21 cellular contexts compared by ENCODE assay signal in genomic region chr15:89863918-89864317, GRCh38. TPM values are rescaled to one million over a fixed set of nuclear protein-coding genes. Genes with fewer than 3 reads are reported as not detected.
A peak's percentile ranks its signal among the peaks of the same experiment; 100 is the strongest.
DNase-seq lines count a peak whose midpoint lies in the region; ATAC-seq and TF ChIP-seq lines count a peak whose summit lies in the region.
"Had no signal": no experiment of that assay in that cellular context is flagged by ENCODE, and none has a peak within 500 bp of the region (broad histone marks: within the 10 kb centered on the region; RNA-seq: fewer than 3 reads in every experiment).

No MANE protein-coding gene starts in this region.

- POLR2A ChIA-PET in BJ (lab: Charles Lee) (no interaction called here), PC-3 (lab: Charles Lee; ENCODE audit: unreplicated experiment) (no interaction called here)

- no peak for TF ChIP-seq POLR2A in prostate gland (IDR thresholded peaks at IDR 0.05)

- H3K9ac ChIP-seq in adipocyte (ENCODE audit: low read length), result peak overlapping the region; percentile 53
- H3K9ac ChIP-seq in PC-3 (ENCODE audit: low read length), result no peak overlapping the region
- H3K9ac ChIP-seq: parathyroid adenoma had no signal

- in situ Hi-C loops in ACHN (cut with HindIII; ENCODE audit: low pct_ligation_motif_present, low pct_unique_long_range_greater_than_20kb, low sequenced_read_pairs), result no loop called here

- H3K4me2 ChIP-seq in PC-3 (ENCODE audit: low read length), result no peak overlapping the region

- BruUV-seq in PC-3 (replicated peaks; lab: Mats Ljungman, UMichigan), result no TSS peak

- H3K4me1 ChIP-seq in adipocyte (ENCODE audit: control insufficient read depth, insufficient read depth, low read length) (peaks cover 22% of the 10 kb centered on the region), prostate gland (replicated peaks) (no peaks in the 10 kb centered on the region), PC-3 (ENCODE audit: insufficient read depth, low read length) (peaks cover 4% of the 10 kb centered on the region)
- H3K4me1 ChIP-seq: sigmoid colon, uterus had no signal

- no peaks in the 10 kb centered on the region for H3K27me3 ChIP-seq in BJ (ENCODE audit: control insufficient read depth, insufficient read depth, low read length)
- H3K27me3 ChIP-seq in adipocyte (replicated peaks; ENCODE audit: control insufficient read depth, insufficient read depth, low read length), result no peaks in the 10 kb centered on the region
- no peaks in the 10 kb centered on the region for H3K27me3 ChIP-seq in prostate gland (replicated peaks; ENCODE audit: insufficient read depth)
- no peaks in the 10 kb centered on the region for H3K27me3 ChIP-seq in PC-3 (ENCODE audit: low read length)
- H3K27me3 ChIP-seq: sigmoid colon, uterus had no signal

- H3K27ac ChIP-seq in prostate gland (peak overlapping the region; percentile 53 to 77), PC-3 (ENCODE audit: low read length) (no peak overlapping the region)
- H3K27ac ChIP-seq: parathyroid adenoma, sigmoid colon, uterus had no signal

- DNase-seq in BJ (ENCODE audit: low read depth), result no peak
- peak; percentile 45 for DNase-seq in adipocyte (ENCODE audit: low read depth)
- peak; percentile 44 for DNase-seq in fibroblast of the aortic adventitia (ENCODE audit: low read depth)
- no peak for DNase-seq in prostate gland (ENCODE audit: low spot score)
- no peak for DNase-seq in ACHN
- no peak for DNase-seq in NCI-H1436 treated with DMSO at 0.1 percent for 48 hours (lab: John Stamatoyannopoulos, UW)
- DNase-seq in PC-3, result no peak
- DNase-seq in NCI-H446 treated with DMSO at 0.1 percent for 48 hours (lab: John Stamatoyannopoulos, UW), result no peak
- DNase-seq: activated CD4-positive, alpha-beta T cell treated with anti-CD3 and anti-CD28 coated beads for 1 hour; activated naive CD4-positive, alpha-beta T cell treated with Interleukin-2 at 50 U/mL for 16 hours; activated T-cell treated with anti-CD3 and anti-CD28 coated beads, Interleukin-2, amount 50 U/mL, for 1 hour; CD8-positive, alpha-beta T cell; central memory CD4-positive, alpha-beta T cell; naive thymus-derived CD4-positive, alpha-beta T cell; NCI-H1105 treated with DMSO at 0.1 percent for 48 hours; NCI-H2081; NCI-H345; SHP77 treated with DMSO at 0.1 percent for 48 hours; sigmoid colon; uterus had no signal

- intact Hi-C loops in prostate gland (cut with DNase I), result no loop called here
- intact Hi-C loops in PC-3 (cut with micrococcal nuclease), result no loop called here

- peak; percentile 20; the same call in 1 of the 2 replicates for TF ChIP-seq CTCF in BJ (IDR thresholded peaks at IDR 0.05; ENCODE audit: insufficient read depth, low read depth, low read length)
- TF ChIP-seq CTCF in fibroblast of the aortic adventitia (IDR thresholded peaks at IDR 0.05; ENCODE audit: insufficient read depth, low read length), result no peak
- peak in 1 of 4 experiments; percentile 22 for TF ChIP-seq CTCF in prostate gland (IDR thresholded peaks at IDR 0.05)
- no peak for TF ChIP-seq CTCF in PC-3 (conservative IDR thresholded peaks at IDR 0.05; ENCODE audit: low read depth, low read length)

- H4K20me1 ChIP-seq in PC-3 (ENCODE audit: low read length), result no peaks in the 10 kb centered on the region

- H3K9me3 ChIP-seq in adipocyte (ENCODE audit: control insufficient read depth, low read length) (no peaks in the 10 kb centered on the region), prostate gland (no peaks in the 10 kb centered on the region), PC-3 (ENCODE audit: low read length) (no peaks in the 10 kb centered on the region)
- H3K9me3 ChIP-seq: sigmoid colon, uterus had no signal

- no peak overlapping the region for H3K4me3 ChIP-seq in BJ (ENCODE audit: low read depth, low read length)
- H3K4me3 ChIP-seq in adipocyte (ENCODE audit: low read length), result no peak overlapping the region
- H3K4me3 ChIP-seq in fibroblast of the aortic adventitia (ENCODE audit: low read depth, low read length), result no peak overlapping the region
- H3K4me3 ChIP-seq in prostate gland, result no peak overlapping the region
- no peak overlapping the region for H3K4me3 ChIP-seq in PC-3 (ENCODE audit: low read length)
- H3K4me3 ChIP-seq: sigmoid colon, uterus had no signal

- H3K9me2 ChIP-seq in PC-3 (replicated peaks; ENCODE audit: low read length), result no peaks in the 10 kb centered on the region

- CTCF ChIA-PET in BJ (lab: Yijun Ruan, JAX) (interaction anchor here (1.0 to 2.1 kb wide), 12 partner anchors 11 to 222 kb away, joined by 3 to 15 read pairs (median 4); partner anchors contain the start of gene MESP2), PC-3 (lab: Charles Lee) (interaction anchor here (1.0 kb wide), 1 partner anchor 103 kb away, joined by 10 read pairs; no protein-coding TSS in a partner anchor)

- H2AFZ ChIP-seq in PC-3 (ENCODE audit: low read length), result no peak overlapping the region
- H2AFZ ChIP-seq: parathyroid adenoma had no signal

- no peak for ATAC-seq in PC-3
- ATAC-seq: CD8-positive, alpha-beta T cell; naive thymus-derived CD4-positive, alpha-beta T cell had no signal

- H3K36me3 ChIP-seq in BJ (ENCODE audit: control insufficient read depth, insufficient read depth, low read length) (no peaks in the 10 kb centered on the region), adipocyte (ENCODE audit: control insufficient read depth, insufficient read depth, low read length, severe bottlenecking) (peaks cover 35% of the 10 kb centered on the region), prostate gland (no peaks in the 10 kb centered on the region), PC-3 (ENCODE audit: low read depth, low read length) (peaks cover 32% of the 10 kb centered on the region)
- H3K36me3 ChIP-seq: uterus had no signal

- no peaks in the 10 kb centered on the region for H3F3A ChIP-seq in PC-3 (ENCODE audit: low read length, unreplicated experiment)

- no peaks in the 10 kb centered on the region for H3K79me2 ChIP-seq in PC-3 (ENCODE audit: low read length)
- H3K79me2 ChIP-seq: parathyroid adenoma had no signal

RNA-seq across cellular contexts. Expression of gene AP3S2, which starts 29.9 kb away (rescaled TPM):
- polyA plus RNA-seq in BJ (2011; rRNA removed), result 23.5 and 37.2 TPM in 2 replicates
- polyA minus RNA-seq in BJ (2011; rRNA and poly(A)+ RNA removed), result 27.8 and 34.7 TPM in 2 replicates
- 63.5 and 90.8 TPM in 2 replicates for total RNA-seq in fibroblast of the aortic adventitia (ENCODE audit: low replicate concordance)
- total RNA-seq in prostate gland, result 10 to 100 TPM; 43.7 to 44.7 TPM
- total RNA-seq in PC-3 (2014; rRNA removed), result 18.8 and 19.4 TPM in 2 replicates

RNA-seq across cellular contexts. Expression of gene ARPIN, which starts 48.8 kb away (rescaled TPM):
- polyA plus RNA-seq in BJ (2011; rRNA removed), result 10.0 and 11.2 TPM in 2 replicates
- 5.7 and 5.8 TPM in 2 replicates for polyA minus RNA-seq in BJ (2011; rRNA and poly(A)+ RNA removed)
- total RNA-seq in fibroblast of the aortic adventitia (ENCODE audit: low replicate concordance) (17.6 and 23.0 TPM in 2 replicates), prostate gland (10 to 100 TPM; 18.7 to 39.5 TPM), PC-3 (2014; rRNA removed) (4.5 and 8.0 TPM in 2 replicates)
- total RNA-seq: CD8-positive, alpha-beta T cell had no signal
- polyA plus RNA-seq: naive thymus-derived CD4-positive, alpha-beta T cell had no signal

RNA-seq across cellular contexts. Expression of gene ANPEP, which starts 49.3 kb away (rescaled TPM):
- polyA plus RNA-seq in BJ (2011; rRNA removed), result 122 and 187 TPM in 2 replicates
- 181 and 197 TPM in 2 replicates for polyA minus RNA-seq in BJ (2011; rRNA and poly(A)+ RNA removed)
- 20.8 and 82.6 TPM in 2 replicates for total RNA-seq in fibroblast of the aortic adventitia (ENCODE audit: low replicate concordance)
- 100 to 1,000 TPM in 1 of 2 donors, 10 to 100 TPM in 1; 41.9 to 152 TPM for total RNA-seq in prostate gland
- total RNA-seq in PC-3 (2014; rRNA removed), result 113 and 133 TPM in 2 replicates

Comparison
In these comparisons a context has a peak if more than half of its experiments do, and no peak if none do; other contexts are left out.
1. DNase-seq: peak in adipocyte (single experiment) and fibroblast of the aortic adventitia (single experiment); none in BJ (single experiment), prostate gland (single experiment), ACHN (single experiment), NCI-H1436 treated with DMSO at 0.1 percent for 48 hours (single experiment), PC-3 (single experiment) and NCI-H446 treated with DMSO at 0.1 percent for 48 hours (single experiment).